15 cellular contexts compared by ENCODE assay signal in the genomic region with DNA sequence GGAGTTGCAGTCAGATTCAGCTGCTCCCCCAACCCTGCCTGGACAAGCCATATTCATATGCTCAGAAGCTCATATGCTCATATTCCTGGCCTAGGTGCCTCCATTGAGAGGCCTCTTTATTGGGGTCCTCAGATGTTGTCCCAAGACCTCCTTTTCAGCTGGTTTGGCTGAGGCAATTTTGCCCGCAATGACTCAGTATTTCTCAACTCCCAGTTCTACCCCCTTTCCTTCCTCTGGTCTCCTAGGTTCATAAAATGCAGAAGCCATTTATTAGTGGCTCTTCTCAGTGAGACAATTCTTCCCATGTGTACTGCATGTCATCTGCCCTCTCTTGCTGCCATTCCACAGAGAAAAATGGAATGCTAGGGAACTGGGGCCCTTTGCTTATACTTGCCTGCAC.
"Had no signal": no experiment of that assay in that cellular context is flagged by ENCODE, and none has a peak within 500 bp of the region (broad histone marks: within the 10 kb centered on the region; RNA-seq: fewer than 3 reads in every experiment).

No MANE protein-coding gene starts in this region.

- H3K36me3 Mint-ChIP-seq: activated CD8-positive, alpha-beta memory T cell treated with anti-CD3 and anti-CD28 coated beads, Interleukin-2, amount 10 ng/mL, durations not matched to agents 7 days and 5 days; brain had no signal

- H3K27me3 Mint-ChIP-seq: activated CD8-positive, alpha-beta memory T cell treated with anti-CD3 and anti-CD28 coated beads, Interleukin-2, amount 10 ng/mL, durations not matched to agents 7 days and 5 days; activated naive CD4-positive, alpha-beta T cell treated with anti-CD3 and anti-CD28 coated beads, Interleukin-2, amount 50 U/mL, for 24 hours; activated T-cell treated with anti-CD3 and anti-CD28 coated beads, Interleukin-2, amount 50 U/mL, for 24 hours; brain; dendritic cell treated with granulocyte-macrophage colony-stimulating factor and Interleukin-4, amounts not matched to agents 40 ng/mL and 50 ng/mL, for 4 days; effector memory CD8-positive, alpha-beta T cell had no signal

- H3K27me3 ChIP-seq: gastrocnemius medialis, stomach had no signal

- H3K36me3 ChIP-seq: gastrocnemius medialis, stomach, thoracic aorta had no signal

- H3K4me3 Mint-ChIP-seq: activated CD8-positive, alpha-beta memory T cell treated with anti-CD3 and anti-CD28 coated beads, Interleukin-2, amount 10 ng/mL, durations not matched to agents 7 days and 5 days; activated naive CD4-positive, alpha-beta T cell treated with anti-CD3 and anti-CD28 coated beads, Interleukin-2, amount 50 U/mL, for 24 hours; activated T-cell treated with anti-CD3 and anti-CD28 coated beads, Interleukin-2, amount 50 U/mL, for 24 hours; brain; dendritic cell treated with granulocyte-macrophage colony-stimulating factor and Interleukin-4, amounts not matched to agents 40 ng/mL and 50 ng/mL, for 4 days; effector memory CD8-positive, alpha-beta T cell had no signal

- ATAC-seq: activated CD8-positive, alpha-beta memory T cell treated with anti-CD3 and anti-CD28 coated beads, Interleukin-2, amount 10 ng/mL, durations not matched to agents 7 days and 5 days; effector memory CD8-positive, alpha-beta T cell; gastrocnemius medialis had no signal

- H3K27ac Mint-ChIP-seq: activated CD8-positive, alpha-beta memory T cell treated with anti-CD3 and anti-CD28 coated beads, Interleukin-2, amount 10 ng/mL, durations not matched to agents 7 days and 5 days; activated naive CD4-positive, alpha-beta T cell treated with anti-CD3 and anti-CD28 coated beads, Interleukin-2, amount 50 U/mL, for 24 hours; activated T-cell treated with anti-CD3 and anti-CD28 coated beads, Interleukin-2, amount 50 U/mL, for 24 hours; brain; dendritic cell treated with granulocyte-macrophage colony-stimulating factor and Interleukin-4, amounts not matched to agents 40 ng/mL and 50 ng/mL, for 4 days; effector memory CD8-positive, alpha-beta T cell had no signal

- DNase-seq: activated CD4-positive, alpha-beta T cell treated with anti-CD3 and anti-CD28 coated beads, Interleukin-2, amount 50 U/mL, for 4 hours; activated CD4-positive, CD25-positive, alpha-beta regulatory T cell treated with anti-CD3 and anti-CD28 coated beads, Interleukin-2, amount 50 U/mL, for 72 hours; activated CD8-positive, alpha-beta memory T cell treated with anti-CD3 and anti-CD28 coated beads, Interleukin-2, amount 10 ng/mL, durations not matched to agents 7 days and 5 days; activated effector memory CD4-positive, alpha-beta T cell treated with Interleukin-2 at 50 U/mL for 16 hours; activated T-cell treated with anti-CD3 and anti-CD28 coated beads, Interleukin-2, amount 50 U/mL, for 24 hours; amygdala; effector memory CD8-positive, alpha-beta T cell; gastrocnemius medialis; stimulated activated CD4-positive, alpha-beta T cell treated with anti-CD3 and anti-CD28 coated beads, Interleukin-4, amount 100 ng/mL, for 24 hours; stomach had no signal

- H3K4me1 Mint-ChIP-seq: activated CD8-positive, alpha-beta memory T cell treated with anti-CD3 and anti-CD28 coated beads, Interleukin-2, amount 10 ng/mL, durations not matched to agents 7 days and 5 days; activated naive CD4-positive, alpha-beta T cell treated with anti-CD3 and anti-CD28 coated beads, Interleukin-2, amount 50 U/mL, for 24 hours; brain had no signal

- H3K27ac ChIP-seq: epithelial cell of prostate, gastrocnemius medialis, stomach, thoracic aorta had no signal

- H3K4me3 ChIP-seq: gastrocnemius medialis, stomach, thoracic aorta had no signal

- H3K9me3 ChIP-seq: gastrocnemius medialis had no signal

- H3K4me1 ChIP-seq: gastrocnemius medialis, stomach had no signal
